Comparison of ENCODE assay signal across 1 cellular context in genomic region chr1:204254031-204254661, GRCh38.
TF ChIP-seq lines count a peak whose summit lies in the region.

No MANE protein-coding gene starts in this region.

TF ChIP-seq in H1, 55 proteins besides CTCF, POLR2A, EP300 and RAD21 (continued from another document):
- TF ChIP-seq KDM5A (IDR thresholded peaks at IDR 0.05; ENCODE audit: low read length) (no peak), CHD7 (IDR thresholded peaks at IDR 0.05; ENCODE audit: insufficient replicate concordance, low read length) (no peak), SIRT6 (IDR thresholded peaks at IDR 0.05; ENCODE audit: low read length) (no peak)
